Comparison of ENCODE assay signal across 19 cellular contexts in genomic region chr3:160179906-160180305, GRCh38. TPM values are rescaled to one million over a fixed set of nuclear protein-coding genes. Genes with fewer than 3 reads are reported as not detected.
DNase-seq lines count a peak whose midpoint lies in the region; ATAC-seq, FAIRE-seq and TF ChIP-seq lines count a peak whose summit lies in the region.
"Had no signal": no experiment of that assay in that cellular context is flagged by ENCODE, and none has a peak within 500 bp of the region (broad histone marks: within the 10 kb centered on the region; RNA-seq: fewer than 3 reads in every experiment).

No MANE protein-coding gene starts in this region.

- H3K4me3 ChIP-seq in muscle layer of colon (ENCODE audit: low read depth in 1 of 2, low read length in 2 of 2) = no peak overlapping the region
- H3K4me3 ChIP-seq in transverse colon = no peak overlapping the region
- H3K4me3 ChIP-seq in spleen = no peak overlapping the region
- H3K4me3 ChIP-seq: GM23338 had no signal

- 74 to 96% methylated on average over 2 of the region's 2 CpGs for WGBS in transverse colon (ENCODE audit: low coverage in 1 of 2), 2 donors
- WGBS in spleen, 5 donors = 84 to 98% (median 87%) methylated on average over 2 of the region's 2 CpGs

- H3K36me3 ChIP-seq in muscle layer of colon (ENCODE audit: insufficient read depth, low read length) (no peaks in the 10 kb centered on the region), transverse colon (no peaks in the 10 kb centered on the region), spleen (no peaks in the 10 kb centered on the region)

- no peak for TF ChIP-seq EP300 in transverse colon (IDR thresholded peaks at IDR 0.05; ENCODE audit: low read depth)

- peak overlapping the region; percentile 78 for H3K4me3 Mint-ChIP-seq in HFFc6
- H3K4me3 Mint-ChIP-seq in activated T-helper 2 cell treated with anti-CD3 and anti-CD28 coated beads, Interferon-gamma antibody, Interleukin-2, Interleukin-4, amounts not matched to agents 10 μg/mL and 5 μg/mL and 100 μg/mL, durations not matched to agents 14 hours and 24 hours and 36 hours (ENCODE audit: low read depth) = no peak overlapping the region
- H3K4me3 Mint-ChIP-seq: GM23338 had no signal

- no peak for TF ChIP-seq CTCF in HFFc6 (IDR thresholded peaks at IDR 0.05)
- no peak for TF ChIP-seq CTCF in transverse colon (IDR thresholded peaks at IDR 0.05)
- TF ChIP-seq CTCF in spleen (IDR thresholded peaks at IDR 0.05 in 8 of 11, conservative IDR thresholded peaks at IDR 0.05 in 3 of 11) = no peak

- peak; percentile 26 for FAIRE-seq in endometrium (lab: Jason Lieb, UNC)

- peak overlapping the region; percentile 89; the same call in 1 of the 2 replicates for H3K27ac Mint-ChIP-seq in HFFc6
- H3K27ac Mint-ChIP-seq in activated T-helper 2 cell treated with anti-CD3 and anti-CD28 coated beads, Interferon-gamma antibody, Interleukin-2, Interleukin-4, amounts not matched to agents 10 μg/mL and 5 μg/mL and 100 μg/mL, durations not matched to agents 14 hours and 24 hours and 36 hours = no peak overlapping the region
- H3K27ac Mint-ChIP-seq: CD14-positive monocyte, GM23338 had no signal

- no peak overlapping the region for H3K9ac ChIP-seq in muscle layer of colon (ENCODE audit: low read length)

- H3K27me3 Mint-ChIP-seq in HFFc6 (ENCODE audit: insufficient read depth) = no peaks in the 10 kb centered on the region
- H3K27me3 Mint-ChIP-seq in activated T-helper 2 cell treated with anti-CD3 and anti-CD28 coated beads, Interferon-gamma antibody, Interleukin-2, Interleukin-4, amounts not matched to agents 10 μg/mL and 5 μg/mL and 100 μg/mL, durations not matched to agents 14 hours and 24 hours and 36 hours (ENCODE audit: low read depth) = peaks cover 21% of the 10 kb centered on the region

- no peaks in the 10 kb centered on the region for H3K27me3 ChIP-seq in muscle layer of colon (ENCODE audit: control insufficient read depth in 1 of 2, insufficient read depth in 2 of 2, low read length in 2 of 2)
- H3K27me3 ChIP-seq in transverse colon = no peaks in the 10 kb centered on the region
- H3K27me3 ChIP-seq in spleen (replicated peaks in 1 of 7) = peaks cover 0 to 13% (median 0%) of the 10 kb centered on the region in 7 donors

- no peak for ATAC-seq in HG02588 (IDR thresholded peaks at IDR 0.05; ENCODE audit: unreplicated experiment)
- ATAC-seq: HCT116 had no signal

- DNase-seq in HFFc6 (no peak), transverse colon (no peak), spleen (no peak)
- no peak for DNase-seq in activated T-helper 2 cell treated with anti-CD3 and anti-CD28 coated beads, Interferon-gamma antibody, Interleukin-2, Interleukin-4, amounts not matched to agents 10 μg/mL and 5 μg/mL and 100 μg/mL, durations not matched to agents 14 hours and 24 hours and 36 hours (ENCODE audit: low spot score)
- DNase-seq: DMS79 treated with DMSO at 0.1 percent for 48 hours, MV-4-11, NCI-H187 treated with DMSO at 0.1 percent for 48 hours, NCI-H2227 treated with DMSO at 0.1 percent for 48 hours, NCI-H510A treated with DMSO at 0.1 percent for 48 hours, NCI-H774, RPMI8226 had no signal

- TF ChIP-seq POLR2A in transverse colon (IDR thresholded peaks at IDR 0.05) = no peak
- no peak for TF ChIP-seq POLR2A in spleen (IDR thresholded peaks at IDR 0.05)

- H3K4me1 ChIP-seq in muscle layer of colon (ENCODE audit: insufficient read depth, low read length) (peaks cover 43% of the 10 kb centered on the region), transverse colon (peaks cover 0 to 24% (median 6%) of the 10 kb centered on the region in 4 donors), spleen (peaks cover 0 to 3% (median 0%) of the 10 kb centered on the region in 6 donors)

- H3K9me3 Mint-ChIP-seq in HFFc6 = no peaks in the 10 kb centered on the region
- no peaks in the 10 kb centered on the region for H3K9me3 Mint-ChIP-seq in activated T-helper 2 cell treated with anti-CD3 and anti-CD28 coated beads, Interferon-gamma antibody, Interleukin-2, Interleukin-4, amounts not matched to agents 10 μg/mL and 5 μg/mL and 100 μg/mL, durations not matched to agents 14 hours and 24 hours and 36 hours

- H3K27ac ChIP-seq in muscle layer of colon (ENCODE audit: low read depth, low read length) = peak overlapping the region; percentile 69
- peak overlapping the region; percentile 44 to 76 (median 64) for H3K27ac ChIP-seq in transverse colon
- H3K27ac ChIP-seq in spleen = no peak overlapping the region

- no peaks in the 10 kb centered on the region for H3K9me3 ChIP-seq in muscle layer of colon (ENCODE audit: low read length)
- no peaks in the 10 kb centered on the region for H3K9me3 ChIP-seq in transverse colon
- peaks cover 0 to 5% (median 0%) of the 10 kb centered on the region in 8 donors for H3K9me3 ChIP-seq in spleen

- intact Hi-C loops in transverse colon (cut with DNase I; ENCODE audit: low total_unique reads) = loop anchor here (5.0 kb wide), 1 partner anchor 47 kb away; the partner anchor contains the start of gene C3orf80
- intact Hi-C loops in spleen (cut with DNase I; ENCODE audit: low total_unique reads) = no loop called here
- intact Hi-C loops in activated T-helper 2 cell treated with anti-CD3 and anti-CD28 coated beads, Interferon-gamma antibody, Interleukin-2, Interleukin-4, amounts not matched to agents 10 μg/mL and 5 μg/mL and 100 μg/mL, durations not matched to agents 14 hours and 24 hours and 36 hours (cut with micrococcal nuclease) = no loop called here

- in situ Hi-C loops in transverse colon (cut with MboI; ENCODE audit: low pct_ligation_motif_present in 1 of 4, low pct_unique_long_range_greater_than_20kb in 1 of 4, low sequenced_read_pairs in 3 of 4) = no loop called here

- no peaks in the 10 kb centered on the region for H3K36me3 Mint-ChIP-seq in HFFc6 (ENCODE audit: low read depth)
- H3K36me3 Mint-ChIP-seq in activated T-helper 2 cell treated with anti-CD3 and anti-CD28 coated beads, Interferon-gamma antibody, Interleukin-2, Interleukin-4, amounts not matched to agents 10 μg/mL and 5 μg/mL and 100 μg/mL, durations not matched to agents 14 hours and 24 hours and 36 hours (ENCODE audit: low read depth) = no peaks in the 10 kb centered on the region
- H3K36me3 Mint-ChIP-seq: CD14-positive monocyte had no signal

- peaks cover 48% of the 10 kb centered on the region for H3K4me1 Mint-ChIP-seq in HFFc6 (ENCODE audit: low read depth)
- peaks cover 5% of the 10 kb centered on the region for H3K4me1 Mint-ChIP-seq in activated T-helper 2 cell treated with anti-CD3 and anti-CD28 coated beads, Interferon-gamma antibody, Interleukin-2, Interleukin-4, amounts not matched to agents 10 μg/mL and 5 μg/mL and 100 μg/mL, durations not matched to agents 14 hours and 24 hours and 36 hours (ENCODE audit: low read depth)

RNA-seq across cellular contexts. Expression of gene C3orf80, which starts 45.3 kb away (rescaled TPM):
- under 1 TPM; 0.26 to 0.95 (median 0.47) TPM for total RNA-seq in HFFc6 (2021; fragmentation: NEBNext Ultra II Directional; extraction: Animal tissue kit (Norgen Biotek cat#: 25700))
- total RNA-seq in transverse colon = 1 to 10 TPM in 3 of 4 donors, under 1 TPM in 1; 0.40 to 3.7 (median 1.8) TPM
- 1 to 10 TPM in 4 of 7 donors, under 1 TPM in 3; 0.26 to 2.7 (median 1.4) TPM for total RNA-seq in spleen
- under 1 TPM; 0.07 to 0.35 (median 0.20) TPM for polyA plus RNA-seq in spleen
- total RNA-seq in activated T-helper 2 cell treated with anti-CD3 and anti-CD28 coated beads, Interferon-gamma antibody, Interleukin-2, Interleukin-4, amounts not matched to agents 10 μg/mL and 5 μg/mL and 100 μg/mL, durations not matched to agents 14 hours and 24 hours and 36 hours = 0.25 and 0.30 TPM in 2 replicates
- total RNA-seq: G401 had no signal
- polyA plus RNA-seq: AG04450, CD14-positive monocyte had no signal

Comparison
In these comparisons a context has a peak if more than half of its experiments do, and no peak if none do; other contexts are left out.
1. H3K27ac ChIP-seq: peak in muscle layer of colon (single experiment) and transverse colon (4 of 4); none in spleen (0 of 8).